In genomic region chr1:121036792-121037191, GRCh38 we compare ENCODE assay signal across 3 cellular contexts.
DNase-seq lines count a peak whose midpoint lies in the region; ATAC-seq and TF ChIP-seq lines count a peak whose summit lies in the region.
"Not testable (repeated sequence)": the region's sequence is repeated elsewhere in the genome, so short reads cannot be mapped to it uniquely, and the experiment has no call there.

No MANE protein-coding gene starts in this region.

- not testable (repeated sequence) for DNase-seq in body of pancreas; right cardiac atrium; thoracic aorta (ENCODE audit: low spot score)

- intact Hi-C loops in body of pancreas (cut with DNase I); right cardiac atrium (cut with DNase I): not testable (repeated sequence)

- H3K27ac ChIP-seq in body of pancreas; right cardiac atrium (ENCODE audit: low read length); thoracic aorta: not testable (repeated sequence)

- H3K27me3 ChIP-seq in body of pancreas; right cardiac atrium (ENCODE audit: control insufficient read depth, insufficient read depth); thoracic aorta (replicated peaks; ENCODE audit: insufficient read depth): not testable (repeated sequence)

- ATAC-seq in body of pancreas (peak; percentile 88), right cardiac atrium (peak; percentile 61 to 62), thoracic aorta (ENCODE audit: insufficient number of reproducible peaks, low FRiP score, low read depth) (peak; percentile 11)

- not testable (repeated sequence) for H3K9me3 ChIP-seq in body of pancreas; right cardiac atrium (ENCODE audit: control insufficient read depth, low read length); thoracic aorta

- TF ChIP-seq POLR2A in body of pancreas (IDR thresholded peaks at IDR 0.05) = not testable (repeated sequence)

- H3K4me1 ChIP-seq in body of pancreas; right cardiac atrium (ENCODE audit: control insufficient read depth, insufficient read depth, low read length); thoracic aorta (ENCODE audit: control insufficient read depth in 1 of 2, low read depth in 2 of 2): not testable (repeated sequence)

- not testable (repeated sequence) for H3K4me3 ChIP-seq in body of pancreas; right cardiac atrium (ENCODE audit: low read length); thoracic aorta

- H3K36me3 ChIP-seq in body of pancreas (replicated peaks in 1 of 2; ENCODE audit: insufficient read depth in 1 of 2, low read depth in 2 of 2); thoracic aorta: not testable (repeated sequence)

- TF ChIP-seq CTCF in body of pancreas (IDR thresholded peaks at IDR 0.05); thoracic aorta (IDR thresholded peaks at IDR 0.05): not testable (repeated sequence)

- no CpG with 5 or more reads among the region's 4 CpGs for WGBS in body of pancreas, 2 donors
- no CpG with 5 or more reads among the region's 4 CpGs for WGBS in right cardiac atrium

Comparison
In these comparisons a context has a peak if more than half of its experiments do, and no peak if none do; other contexts are left out.
1. ATAC-seq: peak in every context shown above with its lines; median percentile 88 in body of pancreas; 62 in right cardiac atrium; 11 in thoracic aorta.